Comparison of ENCODE assay signal across 19 cellular contexts in the genomic region with DNA sequence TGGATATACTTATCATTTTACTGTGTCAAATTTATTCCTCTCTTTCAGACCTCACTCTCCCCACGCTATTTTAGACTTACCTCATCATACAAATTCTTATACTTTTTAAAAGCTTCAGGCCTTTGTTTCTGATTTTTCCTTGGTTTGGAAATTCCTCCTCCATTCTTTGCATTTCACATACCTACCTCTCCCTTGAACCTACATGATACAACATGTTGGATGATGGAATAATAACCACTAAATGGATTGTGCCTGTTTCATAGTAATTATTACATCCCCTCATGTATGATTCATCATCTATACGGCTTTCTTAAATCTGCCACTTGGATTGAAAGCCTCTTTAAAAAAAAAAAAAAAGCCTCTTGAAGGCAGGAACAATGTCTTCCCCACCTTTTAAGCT. TPM values are rescaled to one million over a fixed set of nuclear protein-coding genes. Genes with fewer than 3 reads are reported as not detected.
DNase-seq lines count a peak whose midpoint lies in the region; ATAC-seq, FAIRE-seq and TF ChIP-seq lines count a peak whose summit lies in the region.
"Had no signal": no experiment of that assay in that cellular context is flagged by ENCODE, and none has a peak within 500 bp of the region (broad histone marks: within the 10 kb centered on the region; RNA-seq: fewer than 3 reads in every experiment).

No MANE protein-coding gene starts in this region.

- no peaks in the 10 kb centered on the region for H3K79me2 ChIP-seq in keratinocyte (ENCODE audit: control insufficient read depth, insufficient read depth, low read length)

- POLR2A ChIA-PET in A549 (lab: Yijun Ruan, JAX) = no interaction called here
- POLR2A ChIA-PET in RWPE1 (lab: Yijun Ruan, JAX; ENCODE audit: low non-redundant PET) = no interaction called here
- POLR2A ChIA-PET in activated CD4-positive, alpha-beta T cell treated with anti-CD3 and anti-CD28 coated beads for 36 hours (lab: Charles Lee) = no interaction called here

- no peak overlapping the region for H3K4me3 ChIP-seq in A549
- H3K4me3 ChIP-seq in keratinocyte (ENCODE audit: control insufficient read depth in 2 of 3, extremely low read depth in 1 of 3, insufficient read depth in 2 of 3, low read depth in 1 of 3, low read length in 3 of 3) = peak overlapping the region in 1 of 3 experiments; percentile 25
- no peak overlapping the region for H3K4me3 ChIP-seq in aorta (ENCODE audit: low read length in 2 of 2)
- H3K4me3 ChIP-seq: HAP-1 had no signal

- H3K36me3 ChIP-seq in keratinocyte (ENCODE audit: control insufficient read depth in 2 of 2, extremely low read depth in 1 of 2, insufficient read depth in 2 of 2, low read length in 2 of 2) (peaks cover 22 to 27% of the 10 kb centered on the region in 2 experiments), aorta (ENCODE audit: control insufficient read depth in 1 of 2, insufficient read depth in 2 of 2, low read length in 1 of 2) (peaks cover 9 to 12% of the 10 kb centered on the region in 2 donors)

- peak; percentile 95 for FAIRE-seq in A549 (lab: Jason Lieb, UNC)
- peak; percentile 59 for FAIRE-seq in keratinocyte (lab: Jason Lieb, UNC)
- FAIRE-seq: A204.1, GM12892, GM19239, H1, HTR-8/SVneo had no signal

- ATAC-seq in A549 = no peak
- ATAC-seq in activated CD4-positive, alpha-beta T cell treated with anti-CD3 and anti-CD28 coated beads for 36 hours = no peak
- ATAC-seq in aorta (ENCODE audit: low FRiP score) = no peak
- ATAC-seq: CD8-positive, alpha-beta T cell had no signal

- peak overlapping the region; percentile 1 for H3K27ac Mint-ChIP-seq in endothelial cell (ENCODE audit: unreplicated experiment)
- H3K27ac Mint-ChIP-seq in activated CD4-positive, alpha-beta T cell treated with anti-CD3 and anti-CD28 coated beads for 36 hours = no peak overlapping the region
- H3K27ac Mint-ChIP-seq: CD14-positive monocyte; CD8-positive, alpha-beta T cell had no signal

- CTCF ChIA-PET in A549 (lab: Yijun Ruan, JAX) = interaction anchor here (1.0 to 2.0 kb wide), 4 partner anchors 14 to 270 kb away, joined by 5 to 6 read pairs (median 5); a partner anchor contains a TSS
- CTCF ChIA-PET in RWPE1 (lab: Yijun Ruan, JAX) = interaction anchor here (0.6 to 1.0 kb wide), 4 partner anchors 13 to 398 kb away, joined by 3 to 4 read pairs (median 4); no protein-coding TSS in a partner anchor
- CTCF ChIA-PET in activated CD4-positive, alpha-beta T cell treated with anti-CD3 and anti-CD28 coated beads for 36 hours (lab: Charles Lee) = interaction anchor here (1.1 kb wide), 1 partner anchor 8 kb away, joined by 4 read pairs; no protein-coding TSS in a partner anchor

- WGBS in A549 (ENCODE audit: missing lambda C conversion rate) = 90% methylated on average over 2 of the region's 2 CpGs
- WGBS in aorta, 2 donors = 71 to 80% methylated on average over 2 of the region's 2 CpGs

- no peaks in the 10 kb centered on the region for H3K4me1 Mint-ChIP-seq in endothelial cell (ENCODE audit: unreplicated experiment)
- no peaks in the 10 kb centered on the region for H3K4me1 Mint-ChIP-seq in activated CD4-positive, alpha-beta T cell treated with anti-CD3 and anti-CD28 coated beads for 36 hours
- H3K4me1 Mint-ChIP-seq: CD14-positive monocyte had no signal

- H3K9ac ChIP-seq in keratinocyte (ENCODE audit: control insufficient read depth, extremely low read depth, insufficient read depth, low read length) = peak overlapping the region; percentile 56

- TF ChIP-seq RAD21 in A549 (conservative IDR thresholded peaks at IDR 0.05 in 1 of 2, IDR thresholded peaks at IDR 0.05 in 1 of 2) = no peak

- intact Hi-C loops in activated CD4-positive, alpha-beta T cell treated with anti-CD3 and anti-CD28 coated beads for 36 hours (cut with DNase I, micrococcal nuclease) = no loop called here
- intact Hi-C loops in aorta (cut with DNase I) = no loop called here

- DNase-seq in A549 (ENCODE audit: low read depth in 1 of 2, low spot score in 1 of 2) (no peak), RWPE1 (ENCODE audit: low spot score) (peak; percentile 95), endothelial cell (ENCODE audit: low spot score) (no peak), keratinocyte (ENCODE audit: low read depth, low spot score) (peak; percentile 88), NCI-H748 (lab: John Stamatoyannopoulos, UW; ENCODE audit: unreplicated experiment) (no peak), midbrain (lab: John Stamatoyannopoulos, UW) (no peak), aorta (no peak)
- DNase-seq in activated CD4-positive, alpha-beta T cell treated with anti-CD3 and anti-CD28 coated beads for 36 hours = no peak
- DNase-seq: CD8-positive, alpha-beta T cell; COR-L47; DND-41; GDM1 had no signal

- H2AFZ ChIP-seq in keratinocyte (ENCODE audit: control insufficient read depth, low read length) = peak overlapping the region; percentile 56

- no peaks in the 10 kb centered on the region for H3K9me3 Mint-ChIP-seq in endothelial cell (ENCODE audit: unreplicated experiment)
- no peaks in the 10 kb centered on the region for H3K9me3 Mint-ChIP-seq in activated CD4-positive, alpha-beta T cell treated with anti-CD3 and anti-CD28 coated beads for 36 hours (ENCODE audit: low read depth)
- H3K9me3 Mint-ChIP-seq: CD14-positive monocyte; CD8-positive, alpha-beta T cell had no signal

- no peak overlapping the region for H3K4me3 Mint-ChIP-seq in endothelial cell (ENCODE audit: unreplicated experiment)
- H3K4me3 Mint-ChIP-seq in activated CD4-positive, alpha-beta T cell treated with anti-CD3 and anti-CD28 coated beads for 36 hours = no peak overlapping the region
- H3K4me3 Mint-ChIP-seq: CD14-positive monocyte; CD8-positive, alpha-beta T cell had no signal

- H3K27me3 ChIP-seq in keratinocyte (ENCODE audit: control insufficient read depth, extremely low read depth, insufficient read depth, low read length) = no peaks in the 10 kb centered on the region
- no peaks in the 10 kb centered on the region for H3K27me3 ChIP-seq in aorta (ENCODE audit: control insufficient read depth in 1 of 2, insufficient read depth in 2 of 2, low read length in 1 of 2)

- no peak for TF ChIP-seq EP300 in A549 (IDR thresholded peaks at IDR 0.05)

- H3K4me2 ChIP-seq in A549 (no peak overlapping the region), keratinocyte (ENCODE audit: control insufficient read depth, extremely low read depth, insufficient read depth, low read depth, low read length) (peak overlapping the region; percentile 64)

- no peaks in the 10 kb centered on the region for H3K9me1 ChIP-seq in keratinocyte (ENCODE audit: control insufficient read depth, extremely low read depth, insufficient read depth, low read length)

- no peak for TF ChIP-seq POLR2A in A549 (IDR thresholded peaks at IDR 0.05; ENCODE audit: low read length)

- no peaks in the 10 kb centered on the region for H4K20me1 ChIP-seq in keratinocyte (ENCODE audit: control insufficient read depth, extremely low read depth, insufficient read depth, low read length)

- H3K36me3 Mint-ChIP-seq in endothelial cell (ENCODE audit: low read depth, unreplicated experiment) = peaks cover 51% of the 10 kb centered on the region
- peaks cover 31% of the 10 kb centered on the region for H3K36me3 Mint-ChIP-seq in activated CD4-positive, alpha-beta T cell treated with anti-CD3 and anti-CD28 coated beads for 36 hours (ENCODE audit: low read depth)

- H3K27ac ChIP-seq in A549 (no peak overlapping the region), RWPE1 (peak overlapping the region; percentile 92), keratinocyte (ENCODE audit: control insufficient read depth, insufficient read depth, low read length) (peak overlapping the region; percentile 92), aorta (ENCODE audit: low read depth in 1 of 2, low read length in 2 of 2) (no peak overlapping the region)

- no peak for TF ChIP-seq CTCF in A549 (IDR thresholded peaks at IDR 0.05)
- no peak for TF ChIP-seq CTCF in RWPE1 (conservative IDR thresholded peaks at IDR 0.05; ENCODE audit: low read depth)
- no peak for TF ChIP-seq CTCF in endothelial cell (IDR thresholded peaks at IDR 0.05; ENCODE audit: unreplicated experiment)
- TF ChIP-seq CTCF in keratinocyte (optimal IDR thresholded peaks at IDR 0.05 in 1 of 3, IDR thresholded peaks at IDR 0.05 in 1 of 3, conservative IDR thresholded peaks at IDR 0.05 in 1 of 3; ENCODE audit: extremely low read depth in 1 of 3, insufficient read depth in 2 of 3, low read length in 3 of 3) = no peak

- H3K9me3 ChIP-seq in A549 (no peaks in the 10 kb centered on the region), keratinocyte (ENCODE audit: control insufficient read depth, low read depth, low read length) (no peaks in the 10 kb centered on the region), aorta (ENCODE audit: control insufficient read depth, low read length) (no peaks in the 10 kb centered on the region)
- H3K9me3 ChIP-seq: HAP-1 had no signal

- dilution Hi-C loops in keratinocyte (cut with MboI; ENCODE audit: extremely low pct_ligation_motif_present, low sequenced_read_pairs) = no loop called here

- no peaks in the 10 kb centered on the region for H3K27me3 Mint-ChIP-seq in endothelial cell (ENCODE audit: unreplicated experiment)
- no peaks in the 10 kb centered on the region for H3K27me3 Mint-ChIP-seq in activated CD4-positive, alpha-beta T cell treated with anti-CD3 and anti-CD28 coated beads for 36 hours

- no peaks in the 10 kb centered on the region for H3K4me1 ChIP-seq in A549
- peaks cover 6% of the 10 kb centered on the region for H3K4me1 ChIP-seq in keratinocyte (ENCODE audit: control insufficient read depth, extremely low read depth, insufficient read depth, low read length)
- no peaks in the 10 kb centered on the region for H3K4me1 ChIP-seq in aorta (ENCODE audit: control insufficient read depth in 1 of 2, insufficient read depth in 2 of 2, low read length in 2 of 2)
- H3K4me1 ChIP-seq: HAP-1 had no signal

RNA-seq across cellular contexts. Expression of a gene that starts 24.6 kb away (rescaled TPM):
- 30.0 and 34.9 TPM in 2 replicates for polyA plus RNA-seq in A549 (2011; rRNA removed)
- 10.8 and 11.0 TPM in 2 replicates for polyA plus RNA-seq in A549 (2012; cell fraction: cytosol; rRNA removed)
- polyA plus RNA-seq in A549 (2012; cell fraction: nucleus; rRNA removed) = 5.6 and 8.9 TPM in 2 replicates
- polyA plus RNA-seq in A549 (2017; fragmentation: RNase III; extraction: RNeasy Plus Mini Kit Qiagen cat#74134 plus additional on column Dnase treatment) = 24.8 to 31.0 TPM (median 27.7 TPM) in 3 replicates
- 16.3 and 19.0 TPM in 2 replicates for polyA minus RNA-seq in A549 (2011; rRNA and poly(A)+ RNA removed)
- 46.1 TPM for total RNA-seq in endothelial cell (ENCODE audit: unreplicated experiment)
- polyA plus RNA-seq in keratinocyte = 27.9 to 31.5 TPM (median 31.1 TPM) in 3 replicates
- polyA plus RNA-seq in keratinocyte (2011; ENCODE audit: low read depth) = 34.8 TPM
- polyA plus RNA-seq in keratinocyte (2011; cell fraction: cytosol; rRNA removed) = 20.5 and 34.8 TPM in 2 replicates
- 34.2 and 37.3 TPM in 2 replicates for polyA plus RNA-seq in keratinocyte (2011; cell fraction: nucleus; rRNA removed)
- polyA plus RNA-seq in keratinocyte (2012; ENCODE audit: low replicate concordance) = 25.5 and 27.0 TPM in 2 replicates
- 7.2 to 24.5 TPM (median 19.9 TPM) in 3 replicates for polyA minus RNA-seq in keratinocyte
- polyA minus RNA-seq in keratinocyte (2011; cell fraction: cytosol; rRNA and poly(A)+ RNA removed) = 18.0 TPM
- polyA minus RNA-seq in keratinocyte (2011; cell fraction: nucleus; rRNA and poly(A)+ RNA removed) = 18.9 and 34.7 TPM in 2 replicates
- 10 to 100 TPM; 13.1 to 19.6 TPM for total RNA-seq in activated CD4-positive, alpha-beta T cell treated with anti-CD3 and anti-CD28 coated beads for 36 hours
- total RNA-seq in aorta = 10 to 100 TPM; 26.0 to 27.6 TPM
- polyA plus RNA-seq in aorta = 10 to 100 TPM; 23.3 to 31.2 TPM

RNA-seq across cellular contexts. Expression of a gene that starts 31.0 kb away (rescaled TPM):
- polyA plus RNA-seq in A549 (2011; rRNA removed) (452 and 457 TPM in 2 replicates), A549 (2017; fragmentation: RNase III; extraction: RNeasy Plus Mini Kit Qiagen cat#74134 plus additional on column Dnase treatment) (204 to 221 TPM (median 218 TPM) in 3 replicates), keratinocyte (11.0 to 55.0 TPM (median 37.7 TPM) in 3 replicates), aorta (1 to 10 TPM in 1 of 2 donors, not detected in 1; 6.0 TPM)
- 181 and 206 TPM in 2 replicates for polyA plus RNA-seq in A549 (2012; cell fraction: cytosol; rRNA removed)
- 37.2 and 65.0 TPM in 2 replicates for polyA plus RNA-seq in A549 (2012; cell fraction: nucleus; rRNA removed)
- polyA minus RNA-seq in A549 (2011; rRNA and poly(A)+ RNA removed) = 24.9 and 70.3 TPM in 2 replicates
- total RNA-seq in endothelial cell (ENCODE audit: unreplicated experiment) (7.0 TPM), aorta (under 1 TPM in 1 of 2 donors, not detected in 1; 0.91 TPM)
- 1.8 TPM for polyA plus RNA-seq in keratinocyte (2011; ENCODE audit: low read depth)
- 10.7 and 13.9 TPM in 2 replicates for polyA plus RNA-seq in keratinocyte (2011; cell fraction: cytosol; rRNA removed)
- polyA plus RNA-seq in keratinocyte (2011; cell fraction: nucleus; rRNA removed) = 3.5 and 6.9 TPM in 2 replicates
- polyA plus RNA-seq in keratinocyte (2012; ENCODE audit: low replicate concordance) = 2.7 and 24.7 TPM in 2 replicates
- polyA minus RNA-seq in keratinocyte = 4.1 to 12.2 TPM (median 5.7 TPM) in 3 replicates
- polyA minus RNA-seq in keratinocyte (2011; cell fraction: cytosol; rRNA and poly(A)+ RNA removed) = 3.5 TPM
- 0.62 and 1.4 TPM in 2 replicates for polyA minus RNA-seq in keratinocyte (2011; cell fraction: nucleus; rRNA and poly(A)+ RNA removed)
- total RNA-seq in activated CD4-positive, alpha-beta T cell treated with anti-CD3 and anti-CD28 coated beads for 36 hours = 10 to 100 TPM; 41.4 to 97.6 TPM
- polyA plus RNA-seq: CD14-positive monocyte had no signal

RNA-seq across cellular contexts. Expression of a gene that starts 48.2 kb away (rescaled TPM):
- polyA plus RNA-seq in A549 (2011; rRNA removed) (39.9 and 54.4 TPM in 2 replicates), A549 (2017; fragmentation: RNase III; extraction: RNeasy Plus Mini Kit Qiagen cat#74134 plus additional on column Dnase treatment) (18.3 to 19.6 TPM (median 18.5 TPM) in 3 replicates), keratinocyte (11.8 to 16.9 TPM (median 12.8 TPM) in 3 replicates), aorta (1 to 10 TPM; 5.4 to 6.7 TPM)
- 11.5 and 15.0 TPM in 2 replicates for polyA plus RNA-seq in A549 (2012; cell fraction: cytosol; rRNA removed)
- 12.3 and 16.6 TPM in 2 replicates for polyA plus RNA-seq in A549 (2012; cell fraction: nucleus; rRNA removed)
- 74.8 and 82.2 TPM in 2 replicates for polyA minus RNA-seq in A549 (2011; rRNA and poly(A)+ RNA removed)
- total RNA-seq in endothelial cell (ENCODE audit: unreplicated experiment) (41.2 TPM), aorta (10 to 100 TPM; 40.5 to 46.7 TPM)
- 8.6 TPM for polyA plus RNA-seq in keratinocyte (2011; ENCODE audit: low read depth)
- 18.6 TPM in 2 replicates for polyA plus RNA-seq in keratinocyte (2011; cell fraction: cytosol; rRNA removed)
- polyA plus RNA-seq in keratinocyte (2011; cell fraction: nucleus; rRNA removed) = 36.2 and 36.6 TPM in 2 replicates
- polyA plus RNA-seq in keratinocyte (2012; ENCODE audit: low replicate concordance) = 10.5 and 13.9 TPM in 2 replicates
- 21.4 to 75.7 TPM (median 72.0 TPM) in 3 replicates for polyA minus RNA-seq in keratinocyte
- 8.1 TPM for polyA minus RNA-seq in keratinocyte (2011; cell fraction: cytosol; rRNA and poly(A)+ RNA removed)
- 19.6 and 58.2 TPM in 2 replicates for polyA minus RNA-seq in keratinocyte (2011; cell fraction: nucleus; rRNA and poly(A)+ RNA removed)
- 10 to 100 TPM; 39.8 to 44.5 TPM for total RNA-seq in activated CD4-positive, alpha-beta T cell treated with anti-CD3 and anti-CD28 coated beads for 36 hours

RNA-seq across cellular contexts. Expression of a gene that starts 56.2 kb away (rescaled TPM):
- polyA plus RNA-seq in A549 (2011; rRNA removed) (31.8 and 36.3 TPM in 2 replicates), A549 (2017; fragmentation: RNase III; extraction: RNeasy Plus Mini Kit Qiagen cat#74134 plus additional on column Dnase treatment) (10.4 to 12.5 TPM (median 11.0 TPM) in 3 replicates), keratinocyte (20.4 to 28.9 TPM (median 23.8 TPM) in 3 replicates), aorta (1 to 10 TPM; 2.5 to 3.0 TPM)
- 5.2 and 6.9 TPM in 2 replicates for polyA plus RNA-seq in A549 (2012; cell fraction: cytosol; rRNA removed)
- polyA plus RNA-seq in A549 (2012; cell fraction: nucleus; rRNA removed) = 4.8 and 6.0 TPM in 2 replicates
- polyA minus RNA-seq in A549 (2011; rRNA and poly(A)+ RNA removed) = 48.8 and 50.5 TPM in 2 replicates
- total RNA-seq in endothelial cell (ENCODE audit: unreplicated experiment) (22.9 TPM), aorta (10 to 100 TPM; 15.1 to 25.3 TPM)
- 17.7 TPM for polyA plus RNA-seq in keratinocyte (2011; ENCODE audit: low read depth)
- polyA plus RNA-seq in keratinocyte (2011; cell fraction: cytosol; rRNA removed) = 12.2 and 25.9 TPM in 2 replicates
- 33.5 and 34.1 TPM in 2 replicates for polyA plus RNA-seq in keratinocyte (2011; cell fraction: nucleus; rRNA removed)
- polyA plus RNA-seq in keratinocyte (2012; ENCODE audit: low replicate concordance) = 11.9 and 13.5 TPM in 2 replicates
- 21.3 to 111 TPM (median 54.6 TPM) in 3 replicates for polyA minus RNA-seq in keratinocyte
- 38.6 TPM for polyA minus RNA-seq in keratinocyte (2011; cell fraction: cytosol; rRNA and poly(A)+ RNA removed)
- 64.7 and 102 TPM in 2 replicates for polyA minus RNA-seq in keratinocyte (2011; cell fraction: nucleus; rRNA and poly(A)+ RNA removed)
- 10 to 100 TPM; 20.3 to 22.5 TPM for total RNA-seq in activated CD4-positive, alpha-beta T cell treated with anti-CD3 and anti-CD28 coated beads for 36 hours

Comparison
In these comparisons a context has a peak if more than half of its experiments do, and no peak if none do; other contexts are left out.
1. DNase-seq: peak in RWPE1 (single experiment) and keratinocyte (single experiment); none in A549 (0 of 2), endothelial cell (single experiment), NCI-H748 (single experiment), midbrain (single experiment), activated CD4-positive, alpha-beta T cell treated with anti-CD3 and anti-CD28 coated beads for 36 hours (single experiment) and aorta (0 of 2).
2. H3K27ac ChIP-seq: peak in RWPE1 (single experiment) and keratinocyte (single experiment); none in A549 (0 of 2) and aorta (0 of 2).